Comparison of ENCODE assay signal across 8 cellular contexts in the genomic region with DNA sequence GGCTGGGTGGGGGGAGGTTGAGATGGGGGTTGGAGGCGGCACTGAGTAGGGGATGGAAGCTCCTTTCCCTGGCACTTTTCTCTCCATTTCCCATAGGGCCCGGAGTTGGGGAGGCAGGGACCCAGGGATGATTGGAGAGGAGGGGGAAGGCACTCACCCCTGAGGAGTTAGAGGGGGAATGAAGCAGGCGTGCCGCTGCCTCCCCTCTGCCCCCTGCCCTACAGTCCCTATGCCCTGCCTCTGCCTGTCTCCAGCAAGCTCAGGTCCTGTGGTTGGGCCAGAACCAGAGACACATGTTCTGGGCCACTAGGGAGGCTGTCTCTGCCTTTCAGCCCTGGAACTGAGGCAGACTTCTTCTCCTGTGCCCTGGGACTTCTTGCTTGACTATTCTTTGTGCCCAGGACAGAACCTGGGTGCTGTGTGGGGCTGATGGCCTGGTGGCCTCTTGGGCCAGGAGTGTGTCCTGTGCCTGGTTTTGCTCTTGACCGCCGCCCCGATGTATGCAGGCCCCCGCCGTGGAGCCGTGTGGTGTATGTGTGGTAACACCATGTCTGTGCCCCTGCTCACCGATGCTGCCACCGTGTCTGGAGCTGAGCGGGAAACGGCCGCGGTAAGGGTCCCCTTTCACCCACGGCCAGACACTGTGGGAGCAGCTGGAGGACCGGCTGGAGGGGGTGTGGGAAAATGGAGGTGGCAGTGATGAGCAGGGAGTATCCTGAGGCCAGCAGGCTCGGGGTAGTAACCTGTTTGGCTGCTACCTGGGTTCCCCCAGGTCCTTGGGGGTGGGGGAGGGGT. TPM values are rescaled to one million over a fixed set of nuclear protein-coding genes. Genes with fewer than 3 reads are reported as not detected.
DNase-seq lines count a peak whose midpoint lies in the region; ATAC-seq, FAIRE-seq and TF ChIP-seq lines count a peak whose summit lies in the region.

No MANE protein-coding gene starts in this region.

- H3K9me3 ChIP-seq in A673 (ENCODE audit: low read depth, low read length, poor library complexity, severe bottlenecking) = no peaks in the 10 kb centered on the region
- H3K9me3 ChIP-seq in mucosa of rectum (ENCODE audit: control insufficient read depth in 2 of 2, low read length in 2 of 2) = no peaks in the 10 kb centered on the region

- no peaks in the 10 kb centered on the region for H3K27me3 ChIP-seq in A673 (replicated peaks; ENCODE audit: insufficient read depth, low read depth, low read length, poor library complexity)
- H3K27me3 ChIP-seq in bronchial epithelial cell (ENCODE audit: control insufficient read depth, insufficient read depth, low read length) = no peaks in the 10 kb centered on the region
- no peaks in the 10 kb centered on the region for H3K27me3 ChIP-seq in mucosa of rectum (ENCODE audit: control insufficient read depth in 2 of 2, insufficient read depth in 2 of 2, low read length in 2 of 2)

- H3K4me3 ChIP-seq in A673 (ENCODE audit: low read depth, low read length, poor library complexity, severe bottlenecking) (peak overlapping the region; percentile 86), bronchial epithelial cell (ENCODE audit: low read depth, low read length) (peak overlapping the region; percentile 60), mucosa of rectum (ENCODE audit: low read length in 2 of 2) (peak overlapping the region; percentile 41 to 72)

- H3K36me3 ChIP-seq in A673 (ENCODE audit: insufficient read depth, low read length, poor library complexity, severe bottlenecking) (peaks cover 25% of the 10 kb centered on the region), bronchial epithelial cell (ENCODE audit: control insufficient read depth, insufficient read depth, low read length) (peaks cover 32% of the 10 kb centered on the region), mucosa of rectum (ENCODE audit: control insufficient read depth in 2 of 2, insufficient read depth in 2 of 2, low read length in 2 of 2) (peaks cover 20 to 28% of the 10 kb centered on the region in 2 donors)

- DNase-seq in A673 (ENCODE audit: low spot score) = no peak
- peak; percentile 36 for DNase-seq in HT-29 (ENCODE audit: low spot score)
- DNase-seq in bronchial epithelial cell (ENCODE audit: low read depth) = no peak
- DNase-seq in GM19239 (ENCODE audit: insufficient read length, low spot score) = no peak
- DNase-seq in occipital lobe (lab: John Stamatoyannopoulos, UW) = no peak

- FAIRE-seq in bronchial epithelial cell (lab: Jason Lieb, UNC) (no peak), GM19239 (lab: Jason Lieb, UNC) (no peak)

- H3K4me1 ChIP-seq in A673 (ENCODE audit: insufficient read depth, low read length, poor library complexity, severe bottlenecking) = peaks cover 22% of the 10 kb centered on the region
- peaks cover 32 to 42% of the 10 kb centered on the region in 2 donors for H3K4me1 ChIP-seq in mucosa of rectum (ENCODE audit: control insufficient read depth in 2 of 2, insufficient read depth in 2 of 2, low read length in 2 of 2)

- ATAC-seq in HG03097 (IDR thresholded peaks at IDR 0.05; ENCODE audit: low FRiP score, unreplicated experiment) (no peak), GM18868 (IDR thresholded peaks at IDR 0.05; ENCODE audit: unreplicated experiment) (no peak)

- BruUV-seq in A673 (replicated peaks; lab: Mats Ljungman, UMichigan) = no TSS peak

- CTCF ChIA-PET in A673 (lab: Charles Lee) = interaction anchor here (0.8 kb wide), 1 partner anchor 20 kb away, joined by 3 read pairs; no protein-coding TSS in a partner anchor

- no peak for TF ChIP-seq CTCF in A673 (conservative IDR thresholded peaks at IDR 0.05; ENCODE audit: low read depth, low read length)
- TF ChIP-seq CTCF in bronchial epithelial cell (IDR thresholded peaks at IDR 0.05; ENCODE audit: insufficient read depth, low read length, severe bottlenecking) = no peak

- peak overlapping the region in 1 of 2 donors; percentile 77 for H3K9ac ChIP-seq in mucosa of rectum (ENCODE audit: low read depth in 1 of 2, low read length in 2 of 2)

- H3K27ac ChIP-seq in A673 (ENCODE audit: low read depth, low read length, poor library complexity, severe bottlenecking) = peak overlapping the region; percentile 59
- no peak overlapping the region for H3K27ac ChIP-seq in mucosa of rectum (ENCODE audit: low read depth in 2 of 2, low read length in 2 of 2)

- POLR2A ChIA-PET in A673 (lab: Charles Lee; ENCODE audit: low non-redundant PET) = no interaction called here

- intact Hi-C loops in A673 (cut with micrococcal nuclease; ENCODE audit: unreplicated experiment) = no loop called here

RNA-seq across cellular contexts. Expression of gene LYPLA2, which starts 1.4 kb away (rescaled TPM):
- 54.5 and 66.2 TPM in 2 replicates for total RNA-seq in A673 (2021)
- 299 and 311 TPM in 2 replicates for total RNA-seq in HT-29 (2014; rRNA removed; shearing (Covaris generic))
- 41.9 and 42.6 TPM in 2 replicates for total RNA-seq in bronchial epithelial cell
- total RNA-seq in occipital lobe = 20.7 TPM

RNA-seq across cellular contexts. Expression of gene GALE, which starts 8.2 kb away (rescaled TPM):
- total RNA-seq in A673 (2021) (42.7 and 49.3 TPM in 2 replicates), bronchial epithelial cell (108 and 130 TPM in 2 replicates), occipital lobe (20.0 TPM)
- 252 and 273 TPM in 2 replicates for total RNA-seq in HT-29 (2014; rRNA removed; shearing (Covaris generic))

RNA-seq across cellular contexts. Expression of gene PITHD1, which starts 14.1 kb away (rescaled TPM):
- total RNA-seq in A673 (2021) (63.8 and 78.9 TPM in 2 replicates), bronchial epithelial cell (54.2 and 66.1 TPM in 2 replicates), occipital lobe (57.9 TPM)
- 103 TPM in 2 replicates for total RNA-seq in HT-29 (2014; rRNA removed; shearing (Covaris generic))

RNA-seq across cellular contexts. Expression of gene HMGCL, which starts 32.9 kb away (rescaled TPM):
- total RNA-seq in A673 (2021) (13.9 and 17.1 TPM in 2 replicates), bronchial epithelial cell (46.6 and 69.9 TPM in 2 replicates), occipital lobe (13.7 TPM)
- total RNA-seq in HT-29 (2014; rRNA removed; shearing (Covaris generic)) = 37.4 and 38.2 TPM in 2 replicates

RNA-seq across cellular contexts. Expression of gene ELOA, which starts 49.1 kb away (rescaled TPM):
- total RNA-seq in A673 (2021) (66.3 and 69.8 TPM in 2 replicates), bronchial epithelial cell (16.8 and 19.6 TPM in 2 replicates), occipital lobe (23.7 TPM)
- total RNA-seq in HT-29 (2014; rRNA removed; shearing (Covaris generic)) = 32.9 and 36.8 TPM in 2 replicates
